ENCODE assay signal across 1 cellular context in the genomic region with DNA sequence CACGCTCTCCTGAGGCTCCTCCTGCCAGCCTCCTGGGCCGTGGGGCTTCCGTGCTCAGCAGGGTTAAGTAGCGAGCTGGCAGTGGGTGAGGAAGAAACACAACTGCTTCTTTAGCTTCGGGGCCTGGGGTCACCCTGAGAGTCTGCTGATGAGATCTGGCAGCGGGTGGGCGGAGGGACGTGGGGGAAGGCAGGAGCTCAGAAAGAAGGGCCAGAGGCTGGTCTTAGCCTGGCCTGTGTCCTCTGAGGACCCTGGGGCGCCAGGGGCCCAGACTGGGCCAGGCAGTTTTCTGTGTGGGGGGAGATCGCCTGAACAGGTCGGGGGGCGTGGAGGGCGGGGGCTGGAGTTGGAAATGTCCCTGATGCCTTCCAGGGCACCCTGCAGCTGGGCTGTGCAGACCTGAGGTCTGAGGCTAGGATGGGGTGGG.
TF ChIP-seq lines count a peak whose summit lies in the region.

No MANE protein-coding gene starts in this region.

TF ChIP-seq in HepG2, 621 proteins besides CTCF, POLR2A, EP300 and RAD21 (continued from another document and continues in another):
- TF ChIP-seq, protein P1, sequence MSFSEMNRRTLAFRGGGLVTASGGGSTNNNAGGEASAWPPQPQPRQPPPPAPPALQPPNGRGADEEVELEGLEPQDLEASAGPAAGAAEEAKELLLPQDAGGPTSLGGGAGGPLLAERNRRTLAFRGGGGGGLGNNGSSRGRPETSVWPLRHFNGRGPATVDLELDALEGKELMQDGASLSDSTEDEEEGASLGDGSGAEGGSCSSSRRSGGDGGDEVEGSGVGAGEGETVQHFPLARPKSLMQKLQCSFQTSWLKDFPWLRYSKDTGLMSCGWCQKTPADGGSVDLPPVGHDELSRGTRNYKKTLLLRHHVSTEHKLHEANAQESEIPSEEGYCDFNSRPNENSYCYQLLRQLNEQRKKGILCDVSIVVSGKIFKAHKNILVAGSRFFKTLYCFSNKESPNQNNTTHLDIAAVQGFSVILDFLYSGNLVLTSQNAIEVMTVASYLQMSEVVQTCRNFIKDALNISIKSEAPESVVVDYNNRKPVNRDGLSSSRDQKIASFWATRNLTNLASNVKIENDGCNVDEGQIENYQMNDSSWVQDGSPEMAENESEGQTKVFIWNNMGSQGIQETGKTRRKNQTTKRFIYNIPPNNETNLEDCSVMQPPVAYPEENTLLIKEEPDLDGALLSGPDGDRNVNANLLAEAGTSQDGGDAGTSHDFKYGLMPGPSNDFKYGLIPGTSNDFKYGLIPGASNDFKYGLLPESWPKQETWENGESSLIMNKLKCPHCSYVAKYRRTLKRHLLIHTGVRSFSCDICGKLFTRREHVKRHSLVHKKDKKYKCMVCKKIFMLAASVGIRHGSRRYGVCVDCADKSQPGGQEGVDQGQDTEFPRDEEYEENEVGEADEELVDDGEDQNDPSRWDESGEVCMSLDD (CRISPR knock-in tag; IDR thresholded peaks at IDR 0.05; ENCODE audit: borderline replicate concordance), result 0 out of 2 replicates have a peak, but pooled peaks have one; percentile 13
- TF ChIP-seq ZNF180 (CRISPR knock-in tag; IDR thresholded peaks at IDR 0.05; ENCODE audit: borderline replicate concordance, low read depth), result no peak
- TF ChIP-seq, protein P2, sequence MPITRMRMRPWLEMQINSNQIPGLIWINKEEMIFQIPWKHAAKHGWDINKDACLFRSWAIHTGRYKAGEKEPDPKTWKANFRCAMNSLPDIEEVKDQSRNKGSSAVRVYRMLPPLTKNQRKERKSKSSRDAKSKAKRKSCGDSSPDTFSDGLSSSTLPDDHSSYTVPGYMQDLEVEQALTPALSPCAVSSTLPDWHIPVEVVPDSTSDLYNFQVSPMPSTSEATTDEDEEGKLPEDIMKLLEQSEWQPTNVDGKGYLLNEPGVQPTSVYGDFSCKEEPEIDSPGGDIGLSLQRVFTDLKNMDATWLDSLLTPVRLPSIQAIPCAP (CRISPR knock-in tag; IDR thresholded peaks at IDR 0.05; ENCODE audit: low read depth), result no peak
- no peak for TF ChIP-seq NFYC (CRISPR knock-in tag; IDR thresholded peaks at IDR 0.05)
- no peak for TF ChIP-seq ZNF414 (CRISPR knock-in tag; IDR thresholded peaks at IDR 0.05)
- 0 out of 2 replicates have a peak, but pooled peaks have one; percentile 21 for TF ChIP-seq MTF2 (CRISPR knock-in tag; IDR thresholded peaks at IDR 0.05; ENCODE audit: borderline replicate concordance)
- no peak for TF ChIP-seq LCORL (IDR thresholded peaks at IDR 0.05)
- no peak for TF ChIP-seq LCORL (CRISPR knock-in tag; IDR thresholded peaks at IDR 0.05)
- no peak for TF ChIP-seq NR1H2 (CRISPR knock-in tag; IDR thresholded peaks at IDR 0.05; ENCODE audit: borderline replicate concordance, low read depth)
- TF ChIP-seq, protein P3, sequence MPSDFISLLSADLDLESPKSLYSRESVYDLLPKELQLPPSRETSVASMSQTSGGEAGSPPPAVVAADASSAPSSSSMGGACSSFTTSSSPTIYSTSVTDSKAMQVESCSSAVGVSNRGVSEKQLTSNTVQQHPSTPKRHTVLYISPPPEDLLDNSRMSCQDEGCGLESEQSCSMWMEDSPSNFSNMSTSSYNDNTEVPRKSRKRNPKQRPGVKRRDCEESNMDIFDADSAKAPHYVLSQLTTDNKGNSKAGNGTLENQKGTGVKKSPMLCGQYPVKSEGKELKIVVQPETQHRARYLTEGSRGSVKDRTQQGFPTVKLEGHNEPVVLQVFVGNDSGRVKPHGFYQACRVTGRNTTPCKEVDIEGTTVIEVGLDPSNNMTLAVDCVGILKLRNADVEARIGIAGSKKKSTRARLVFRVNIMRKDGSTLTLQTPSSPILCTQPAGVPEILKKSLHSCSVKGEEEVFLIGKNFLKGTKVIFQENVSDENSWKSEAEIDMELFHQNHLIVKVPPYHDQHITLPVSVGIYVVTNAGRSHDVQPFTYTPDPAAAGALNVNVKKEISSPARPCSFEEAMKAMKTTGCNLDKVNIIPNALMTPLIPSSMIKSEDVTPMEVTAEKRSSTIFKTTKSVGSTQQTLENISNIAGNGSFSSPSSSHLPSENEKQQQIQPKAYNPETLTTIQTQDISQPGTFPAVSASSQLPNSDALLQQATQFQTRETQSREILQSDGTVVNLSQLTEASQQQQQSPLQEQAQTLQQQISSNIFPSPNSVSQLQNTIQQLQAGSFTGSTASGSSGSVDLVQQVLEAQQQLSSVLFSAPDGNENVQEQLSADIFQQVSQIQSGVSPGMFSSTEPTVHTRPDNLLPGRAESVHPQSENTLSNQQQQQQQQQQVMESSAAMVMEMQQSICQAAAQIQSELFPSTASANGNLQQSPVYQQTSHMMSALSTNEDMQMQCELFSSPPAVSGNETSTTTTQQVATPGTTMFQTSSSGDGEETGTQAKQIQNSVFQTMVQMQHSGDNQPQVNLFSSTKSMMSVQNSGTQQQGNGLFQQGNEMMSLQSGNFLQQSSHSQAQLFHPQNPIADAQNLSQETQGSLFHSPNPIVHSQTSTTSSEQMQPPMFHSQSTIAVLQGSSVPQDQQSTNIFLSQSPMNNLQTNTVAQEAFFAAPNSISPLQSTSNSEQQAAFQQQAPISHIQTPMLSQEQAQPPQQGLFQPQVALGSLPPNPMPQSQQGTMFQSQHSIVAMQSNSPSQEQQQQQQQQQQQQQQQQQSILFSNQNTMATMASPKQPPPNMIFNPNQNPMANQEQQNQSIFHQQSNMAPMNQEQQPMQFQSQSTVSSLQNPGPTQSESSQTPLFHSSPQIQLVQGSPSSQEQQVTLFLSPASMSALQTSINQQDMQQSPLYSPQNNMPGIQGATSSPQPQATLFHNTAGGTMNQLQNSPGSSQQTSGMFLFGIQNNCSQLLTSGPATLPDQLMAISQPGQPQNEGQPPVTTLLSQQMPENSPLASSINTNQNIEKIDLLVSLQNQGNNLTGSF (CRISPR knock-in tag; IDR thresholded peaks at IDR 0.05), result no peak
- peak; percentile 67; the same call in 1 of the 2 replicates for TF ChIP-seq ZNF766 (CRISPR knock-in tag; IDR thresholded peaks at IDR 0.05; ENCODE audit: borderline replicate concordance)
- TF ChIP-seq ZFP36L2 (CRISPR knock-in tag; IDR thresholded peaks at IDR 0.05), result no peak
- TF ChIP-seq AHR (CRISPR knock-in tag; IDR thresholded peaks at IDR 0.05), result 0 out of 2 replicates have a peak, but pooled peaks have one; percentile 14
- no peak for TF ChIP-seq NCOA5 (CRISPR knock-in tag; IDR thresholded peaks at IDR 0.05)
- TF ChIP-seq HES4 (CRISPR knock-in tag; IDR thresholded peaks at IDR 0.05; ENCODE audit: borderline replicate concordance), result no peak
- TF ChIP-seq, protein P4, sequence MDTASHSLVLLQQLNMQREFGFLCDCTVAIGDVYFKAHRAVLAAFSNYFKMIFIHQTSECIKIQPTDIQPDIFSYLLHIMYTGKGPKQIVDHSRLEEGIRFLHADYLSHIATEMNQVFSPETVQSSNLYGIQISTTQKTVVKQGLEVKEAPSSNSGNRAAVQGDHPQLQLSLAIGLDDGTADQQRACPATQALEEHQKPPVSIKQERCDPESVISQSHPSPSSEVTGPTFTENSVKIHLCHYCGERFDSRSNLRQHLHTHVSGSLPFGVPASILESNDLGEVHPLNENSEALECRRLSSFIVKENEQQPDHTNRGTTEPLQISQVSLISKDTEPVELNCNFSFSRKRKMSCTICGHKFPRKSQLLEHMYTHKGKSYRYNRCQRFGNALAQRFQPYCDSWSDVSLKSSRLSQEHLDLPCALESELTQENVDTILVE (CRISPR knock-in tag; IDR thresholded peaks at IDR 0.05), result no peak
- TF ChIP-seq BATF2 (CRISPR knock-in tag; IDR thresholded peaks at IDR 0.05), result no peak
- peak; percentile 11; the same call in 1 of the 2 replicates for TF ChIP-seq ZNF609 (CRISPR knock-in tag; IDR thresholded peaks at IDR 0.05; ENCODE audit: borderline replicate concordance)
- TF ChIP-seq, protein P5, sequence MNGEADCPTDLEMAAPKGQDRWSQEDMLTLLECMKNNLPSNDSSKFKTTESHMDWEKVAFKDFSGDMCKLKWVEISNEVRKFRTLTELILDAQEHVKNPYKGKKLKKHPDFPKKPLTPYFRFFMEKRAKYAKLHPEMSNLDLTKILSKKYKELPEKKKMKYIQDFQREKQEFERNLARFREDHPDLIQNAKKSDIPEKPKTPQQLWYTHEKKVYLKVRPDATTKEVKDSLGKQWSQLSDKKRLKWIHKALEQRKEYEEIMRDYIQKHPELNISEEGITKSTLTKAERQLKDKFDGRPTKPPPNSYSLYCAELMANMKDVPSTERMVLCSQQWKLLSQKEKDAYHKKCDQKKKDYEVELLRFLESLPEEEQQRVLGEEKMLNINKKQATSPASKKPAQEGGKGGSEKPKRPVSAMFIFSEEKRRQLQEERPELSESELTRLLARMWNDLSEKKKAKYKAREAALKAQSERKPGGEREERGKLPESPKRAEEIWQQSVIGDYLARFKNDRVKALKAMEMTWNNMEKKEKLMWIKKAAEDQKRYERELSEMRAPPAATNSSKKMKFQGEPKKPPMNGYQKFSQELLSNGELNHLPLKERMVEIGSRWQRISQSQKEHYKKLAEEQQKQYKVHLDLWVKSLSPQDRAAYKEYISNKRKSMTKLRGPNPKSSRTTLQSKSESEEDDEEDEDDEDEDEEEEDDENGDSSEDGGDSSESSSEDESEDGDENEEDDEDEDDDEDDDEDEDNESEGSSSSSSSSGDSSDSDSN (CRISPR knock-in tag; IDR thresholded peaks at IDR 0.05), result peak; percentile 56; the same call in 1 of the 2 replicates
- TF ChIP-seq POLR2AphosphoS2 (IDR thresholded peaks at IDR 0.05; ENCODE audit: low read depth, low read length), result no peak
- no peak for TF ChIP-seq NCOR1 (IDR thresholded peaks at IDR 0.05; ENCODE audit: borderline replicate concordance, low read length)
- TF ChIP-seq ZFP62 (CRISPR knock-in tag; IDR thresholded peaks at IDR 0.05), result no peak
- TF ChIP-seq KDM1A (CRISPR knock-in tag; IDR thresholded peaks at IDR 0.05), result no peak
- TF ChIP-seq IRX3 (CRISPR knock-in tag; IDR thresholded peaks at IDR 0.05; ENCODE audit: borderline replicate concordance, low read depth), result no peak
- TF ChIP-seq SYNCRIP (IDR thresholded peaks at IDR 0.05; ENCODE audit: insufficient read depth, low read depth, low read length), result no peak
- TF ChIP-seq CBFB (CRISPR knock-in tag; IDR thresholded peaks at IDR 0.05), result no peak
- peak; percentile 30; the same call in 1 of the 2 replicates for TF ChIP-seq ZBTB8A (CRISPR knock-in tag; IDR thresholded peaks at IDR 0.05; ENCODE audit: borderline replicate concordance, low read depth)
- TF ChIP-seq XRCC5 (optimal IDR thresholded peaks at IDR 0.05; ENCODE audit: low read length), result peak; percentile 4
- TF ChIP-seq ZBTB33 (CRISPR knock-in tag; IDR thresholded peaks at IDR 0.05), result no peak
- no peak for TF ChIP-seq ZNF3 (CRISPR knock-in tag; IDR thresholded peaks at IDR 0.05)
- TF ChIP-seq ZSCAN31 (CRISPR knock-in tag; IDR thresholded peaks at IDR 0.05; ENCODE audit: low read depth), result peak; percentile 7; the same call in 1 of the 2 replicates
- no peak for TF ChIP-seq BORCS8-MEF2B (CRISPR knock-in tag; IDR thresholded peaks at IDR 0.05)
